Comparison of ENCODE assay signal across 1 cellular context in the genomic region with DNA sequence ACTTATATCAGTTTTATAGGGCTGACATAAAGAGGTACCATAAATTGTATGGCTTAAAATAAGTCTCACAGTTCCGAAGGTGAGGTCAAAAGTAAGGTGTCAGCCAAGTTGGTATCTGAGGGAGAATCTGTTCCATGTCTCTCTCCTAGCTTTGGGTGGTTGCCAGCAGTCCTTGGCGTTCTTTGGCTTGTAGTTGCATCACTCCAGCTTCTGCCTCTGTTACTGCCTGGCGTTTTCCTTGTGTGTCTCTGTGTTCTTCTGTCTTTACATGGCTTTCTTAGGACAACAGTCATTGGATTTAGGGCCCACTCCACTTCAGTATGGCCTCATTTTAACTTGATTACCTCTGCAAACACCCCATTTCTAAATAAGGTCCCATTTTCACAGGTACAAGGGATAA.
TF ChIP-seq lines count a peak whose summit lies in the region.

No MANE protein-coding gene starts in this region.

TF ChIP-seq in H1, 55 proteins besides CTCF, POLR2A, EP300 and RAD21 (continued from another document):
- TF ChIP-seq BRCA1 (IDR thresholded peaks at IDR 0.05; ENCODE audit: low read depth, low read length), result no peak
- TF ChIP-seq POLR2AphosphoS5 (IDR thresholded peaks at IDR 0.05; ENCODE audit: low read depth, low read length), result no peak
- TF ChIP-seq KDM4A (IDR thresholded peaks at IDR 0.05; ENCODE audit: low read depth, low read length, severe bottlenecking), result no peak
- TF ChIP-seq TAF1 (IDR thresholded peaks at IDR 0.05; ENCODE audit: low read depth, low read length), result no peak
- TF ChIP-seq, protein P1, sequence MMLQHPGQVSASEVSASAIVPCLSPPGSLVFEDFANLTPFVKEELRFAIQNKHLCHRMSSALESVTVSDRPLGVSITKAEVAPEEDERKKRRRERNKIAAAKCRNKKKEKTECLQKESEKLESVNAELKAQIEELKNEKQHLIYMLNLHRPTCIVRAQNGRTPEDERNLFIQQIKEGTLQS (IDR thresholded peaks at IDR 0.05; ENCODE audit: insufficient read depth, low read depth, low read length), result no peak
- TF ChIP-seq KDM5A (IDR thresholded peaks at IDR 0.05; ENCODE audit: low read length), result no peak
- TF ChIP-seq, protein P2, sequence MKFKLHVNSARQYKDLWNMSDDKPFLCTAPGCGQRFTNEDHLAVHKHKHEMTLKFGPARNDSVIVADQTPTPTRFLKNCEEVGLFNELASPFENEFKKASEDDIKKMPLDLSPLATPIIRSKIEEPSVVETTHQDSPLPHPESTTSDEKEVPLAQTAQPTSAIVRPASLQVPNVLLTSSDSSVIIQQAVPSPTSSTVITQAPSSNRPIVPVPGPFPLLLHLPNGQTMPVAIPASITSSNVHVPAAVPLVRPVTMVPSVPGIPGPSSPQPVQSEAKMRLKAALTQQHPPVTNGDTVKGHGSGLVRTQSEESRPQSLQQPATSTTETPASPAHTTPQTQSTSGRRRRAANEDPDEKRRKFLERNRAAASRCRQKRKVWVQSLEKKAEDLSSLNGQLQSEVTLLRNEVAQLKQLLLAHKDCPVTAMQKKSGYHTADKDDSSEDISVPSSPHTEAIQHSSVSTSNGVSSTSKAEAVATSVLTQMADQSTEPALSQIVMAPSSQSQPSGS (IDR thresholded peaks at IDR 0.05; ENCODE audit: low read length), result no peak
